ENCODE assay signal across 29 cellular contexts in genomic region chr18:31931886-31932240, GRCh38. TPM values are rescaled to one million over a fixed set of nuclear protein-coding genes. Genes with fewer than 3 reads are reported as not detected.
DNase-seq lines count a peak whose midpoint lies in the region; ATAC-seq and TF ChIP-seq lines count a peak whose summit lies in the region.
"Had no signal": no experiment of that assay in that cellular context is flagged by ENCODE, and none has a peak within 500 bp of the region (broad histone marks: within the 10 kb centered on the region; RNA-seq: fewer than 3 reads in every experiment).

No MANE protein-coding gene starts in this region.

- no peaks in the 10 kb centered on the region for H3K27me3 Mint-ChIP-seq in CD8-positive, alpha-beta T cell (ENCODE audit: low read depth)
- H3K27me3 Mint-ChIP-seq in dendritic cell treated with granulocyte-macrophage colony-stimulating factor and Interleukin-4, amounts not matched to agents 40 ng/mL and 50 ng/mL, for 4 days = no peaks in the 10 kb centered on the region
- no peaks in the 10 kb centered on the region for H3K27me3 Mint-ChIP-seq in nephron (ENCODE audit: low read depth)
- H3K27me3 Mint-ChIP-seq: activated CD4-positive, alpha-beta T cell treated with anti-CD3 and anti-CD28 coated beads for 36 hours; activated naive CD4-positive, alpha-beta T cell treated with anti-CD3 and anti-CD28 coated beads, Interleukin-2, amount 10 ng/mL, durations not matched to agents 7 days and 5 days; T-helper 17 cell; type B pancreatic cell had no signal

- no peak for ATAC-seq in CD8-positive, alpha-beta T cell
- no peak for ATAC-seq in Right ventricle myocardium superior (ENCODE audit: poor library complexity)
- ATAC-seq: activated CD4-positive, alpha-beta T cell treated with anti-CD3 and anti-CD28 coated beads for 36 hours; gastrocnemius medialis; GM12878; left colon; natural killer cell; T-helper 17 cell had no signal

- H3K4me3 ChIP-seq in CD8-positive, alpha-beta T cell (ENCODE audit: low read depth, low read length) = no peak overlapping the region
- H3K4me3 ChIP-seq: esophagus squamous epithelium, gastrocnemius medialis, GM12878, hepatocyte, ovary had no signal

- peaks cover 22% of the 10 kb centered on the region for H3K4me1 Mint-ChIP-seq in CD8-positive, alpha-beta T cell (ENCODE audit: low read depth)
- H3K4me1 Mint-ChIP-seq in dendritic cell treated with granulocyte-macrophage colony-stimulating factor and Interleukin-4, amounts not matched to agents 40 ng/mL and 50 ng/mL, for 4 days (ENCODE audit: low read depth) = peaks cover 11% of the 10 kb centered on the region
- H3K4me1 Mint-ChIP-seq in nephron = peaks cover 8% of the 10 kb centered on the region
- H3K4me1 Mint-ChIP-seq: activated CD4-positive, alpha-beta T cell treated with anti-CD3 and anti-CD28 coated beads for 36 hours had no signal

- H3K36me3 Mint-ChIP-seq in CD8-positive, alpha-beta T cell = peaks cover 44% of the 10 kb centered on the region
- peaks cover 80% of the 10 kb centered on the region for H3K36me3 Mint-ChIP-seq in dendritic cell treated with granulocyte-macrophage colony-stimulating factor and Interleukin-4, amounts not matched to agents 40 ng/mL and 50 ng/mL, for 4 days (ENCODE audit: low read depth)
- peaks cover 26% of the 10 kb centered on the region for H3K36me3 Mint-ChIP-seq in nephron (ENCODE audit: low read depth)
- H3K36me3 Mint-ChIP-seq: natural killer cell had no signal

- H3K9me3 Mint-ChIP-seq in CD8-positive, alpha-beta T cell = no peaks in the 10 kb centered on the region
- H3K9me3 Mint-ChIP-seq in dendritic cell treated with granulocyte-macrophage colony-stimulating factor and Interleukin-4, amounts not matched to agents 40 ng/mL and 50 ng/mL, for 4 days = no peaks in the 10 kb centered on the region
- no peaks in the 10 kb centered on the region for H3K9me3 Mint-ChIP-seq in nephron
- H3K9me3 Mint-ChIP-seq: activated naive CD4-positive, alpha-beta T cell treated with anti-CD3 and anti-CD28 coated beads, Interleukin-2, amount 10 ng/mL, durations not matched to agents 7 days and 5 days; natural killer cell; type B pancreatic cell had no signal

- no peak for TF ChIP-seq CTCF in CD8-positive, alpha-beta T cell (IDR thresholded peaks at IDR 0.05)
- TF ChIP-seq CTCF in nephron (IDR thresholded peaks at IDR 0.05; ENCODE audit: unreplicated experiment in 3 of 3) = no peak

- POLR2A ChIA-PET in CD8-positive, alpha-beta T cell (lab: Charles Lee) = interaction anchor here (0.6 to 1.0 kb wide), 3 partner anchors 11 to 64 kb away, joined by 3 read pairs; partner anchors contain the start of gene TRAPPC8

- CTCF ChIA-PET in CD8-positive, alpha-beta T cell (lab: Charles Lee) = no interaction called here

- H3K36me3 ChIP-seq in CD8-positive, alpha-beta T cell (ENCODE audit: insufficient read depth, low read length) = peaks cover 3% of the 10 kb centered on the region
- H3K36me3 ChIP-seq: ovary had no signal

- H3K27me3 ChIP-seq in CD8-positive, alpha-beta T cell (ENCODE audit: insufficient read depth, low read length) = no peaks in the 10 kb centered on the region
- H3K27me3 ChIP-seq: esophagus squamous epithelium, gastrocnemius medialis, hepatocyte, ovary had no signal

- no peak overlapping the region for H3K4me3 Mint-ChIP-seq in CD8-positive, alpha-beta T cell
- H3K4me3 Mint-ChIP-seq in dendritic cell treated with granulocyte-macrophage colony-stimulating factor and Interleukin-4, amounts not matched to agents 40 ng/mL and 50 ng/mL, for 4 days = no peak overlapping the region
- H3K4me3 Mint-ChIP-seq in nephron = no peak overlapping the region
- H3K4me3 Mint-ChIP-seq: activated CD4-positive, alpha-beta T cell treated with anti-CD3 and anti-CD28 coated beads for 36 hours; activated naive CD4-positive, alpha-beta T cell treated with anti-CD3 and anti-CD28 coated beads, Interleukin-2, amount 10 ng/mL, durations not matched to agents 7 days and 5 days; natural killer cell; T-helper 17 cell; type B pancreatic cell had no signal

- no peak overlapping the region for H3K27ac ChIP-seq in CD8-positive, alpha-beta T cell (ENCODE audit: low read depth, low read length)
- H3K27ac ChIP-seq: esophagus squamous epithelium, gastrocnemius medialis, hepatocyte, ovary had no signal

- intact Hi-C loops in CD8-positive, alpha-beta T cell (cut with DNase I, micrococcal nuclease) = no loop called here
- intact Hi-C loops in dendritic cell treated with granulocyte-macrophage colony-stimulating factor and Interleukin-4, amounts not matched to agents 40 ng/mL and 50 ng/mL, for 4 days (cut with micrococcal nuclease) = no loop called here
- intact Hi-C loops in Right ventricle myocardium superior (cut with DNase I) = no loop called here

- peak overlapping the region; percentile 1 for H3K27ac Mint-ChIP-seq in CD8-positive, alpha-beta T cell
- H3K27ac Mint-ChIP-seq in dendritic cell treated with granulocyte-macrophage colony-stimulating factor and Interleukin-4, amounts not matched to agents 40 ng/mL and 50 ng/mL, for 4 days = peak overlapping the region; percentile 30
- H3K27ac Mint-ChIP-seq in nephron = peak overlapping the region in 2 of 3 experiments; percentile 16 to 63
- H3K27ac Mint-ChIP-seq: activated CD4-positive, alpha-beta T cell treated with anti-CD3 and anti-CD28 coated beads for 36 hours; T-helper 17 cell; type B pancreatic cell had no signal

- H3K4me1 ChIP-seq in CD8-positive, alpha-beta T cell (ENCODE audit: insufficient read depth, low read length) = no peaks in the 10 kb centered on the region
- H3K4me1 ChIP-seq: Caco-2, gastrocnemius medialis had no signal

- no peak for DNase-seq in CD8-positive, alpha-beta T cell
- DNase-seq in LHCN-M2 (ENCODE audit: low read depth) (peak; percentile 2), midbrain (lab: John Stamatoyannopoulos, UW) (no peak), NOMO-1 (lab: John Stamatoyannopoulos, UW; ENCODE audit: unreplicated experiment in 2 of 2) (no peak), Right ventricle myocardium superior (no peak), mesenteric fat pad (ENCODE audit: low spot score) (no peak)
- DNase-seq: activated CD4-positive, alpha-beta T cell treated with anti-CD3 and anti-CD28 coated beads for 36 hours; activated naive CD4-positive, alpha-beta T cell treated with anti-CD3 and anti-CD28 coated beads, Interleukin-2, amount 10 ng/mL, durations not matched to agents 7 days and 5 days; activated T-cell treated with anti-CD3 and anti-CD28 coated beads, Interleukin-2, amount 50 U/mL, for 48 hours; amniotic stem cell; Caco-2; cortex of kidney; esophagus squamous epithelium; gastrocnemius medialis; left colon; natural killer cell; NCI-H1436; NCI-H446; NCI-H774; ovary; RPMI8226; stimulated activated CD4-positive, alpha-beta T cell treated with anti-CD3 and anti-CD28 coated beads, Interleukin-12 subunit alpha, Interleukin-12 subunit beta, amount 100 ng/mL, for 4 hours; stimulated activated CD4-positive, alpha-beta T cell treated with anti-CD3 and anti-CD28 coated beads, Interleukin-4, amount 100 ng/mL, for 1 hour; T-helper 17 cell had no signal

- no peaks in the 10 kb centered on the region for H3K9me3 ChIP-seq in CD8-positive, alpha-beta T cell (ENCODE audit: low read length)
- H3K9me3 ChIP-seq: Caco-2, esophagus squamous epithelium, gastrocnemius medialis, ovary had no signal

RNA-seq across cellular contexts. Expression of gene TRAPPC8, which starts 11.1 kb away (rescaled TPM):
- 10 to 100 TPM; 23.6 to 24.9 TPM for total RNA-seq in CD8-positive, alpha-beta T cell
- total RNA-seq in LHCN-M2 (2014; rRNA removed) = 27.7 and 29.4 TPM in 2 replicates
- polyA plus RNA-seq in LHCN-M2 (2012) = 7.3 TPM
- total RNA-seq in Right ventricle myocardium superior = 34.1 TPM
- 38.7 TPM for total RNA-seq in mesenteric fat pad
